ENCODE assay signal across 8 cellular contexts in genomic region chr1:145281037-145281727, GRCh38. TPM values are rescaled to one million over a fixed set of nuclear protein-coding genes. Genes with fewer than 3 reads are reported as not detected.
A peak's percentile ranks its signal among the peaks of the same experiment; 100 is the strongest.
DNase-seq lines count a peak whose midpoint lies in the region; ATAC-seq, FAIRE-seq and TF ChIP-seq lines count a peak whose summit lies in the region.
"Not testable (repeated sequence)": the region's sequence is repeated elsewhere in the genome, so short reads cannot be mapped to it uniquely, and the experiment has no call there.

No MANE protein-coding gene starts in this region.

- peak; percentile 97 for DNase-seq in A673 (ENCODE audit: low spot score)
- DNase-seq in NCI-H2171 (lab: John Stamatoyannopoulos, UW), result peak; percentile 89
- DNase-seq in UCSD-AML1 (lab: John Stamatoyannopoulos, UW; ENCODE audit: unreplicated experiment), result peak; percentile 68
- DNase-seq in K562 (ENCODE audit: extremely low read depth in 1 of 4, low spot score in 3 of 4), result peak in 2 of 4 experiments; percentile 58 to 97
- DNase-seq in iPS DF 6.9 (ENCODE audit: low read depth, low spot score), result peak; percentile 96
- DNase-seq in skeletal muscle cell (ENCODE audit: low read depth), result peak; percentile 98

- TF ChIP-seq RAD21 in K562 (CRISPR knock-in tag; conservative IDR thresholded peaks at IDR 0.05 in 1 of 2, IDR thresholded peaks at IDR 0.05 in 1 of 2), result peak in 1 of 2 experiments; percentile 52; a peak in 2 of 4 replicates

- intact Hi-C loops in A673 (cut with micrococcal nuclease; ENCODE audit: unreplicated experiment); K562 (cut with micrococcal nuclease): not testable (repeated sequence)

- TF ChIP-seq EP300 in K562 (IDR thresholded peaks at IDR 0.05; ENCODE audit: low read length), result peak; percentile 77

- H4K20me1 ChIP-seq in K562 (replicated peaks; ENCODE audit: control insufficient read depth, insufficient read depth, low read length), result not testable (repeated sequence)

- H3K27ac ChIP-seq in A673 (ENCODE audit: low read depth, low read length, poor library complexity, severe bottlenecking); iPS DF 6.9 (ENCODE audit: low read length): not testable (repeated sequence)
- peak overlapping the region; percentile 55; the same call in 2 of the 3 replicates for H3K27ac ChIP-seq in K562 (ENCODE audit: extremely low read depth, low read depth, low read length)

- H3K4me1 ChIP-seq in A673 (ENCODE audit: insufficient read depth, low read length, poor library complexity, severe bottlenecking); K562 (replicated peaks in 1 of 2; ENCODE audit: control insufficient read depth in 2 of 2, insufficient read depth in 2 of 2, low read length in 2 of 2); iPS DF 6.9 (ENCODE audit: control insufficient read depth, insufficient read depth, low read length): not testable (repeated sequence)

- TF ChIP-seq CTCF in A673 (conservative IDR thresholded peaks at IDR 0.05; ENCODE audit: low read depth, low read length), result not testable (repeated sequence)
- 0 out of 6 replicates have a peak, but pooled peaks of 1 of the 3 experiments have one; percentile 3 for TF ChIP-seq CTCF in K562 (IDR thresholded peaks at IDR 0.05 in 2 of 3, conservative IDR thresholded peaks at IDR 0.05 in 1 of 3; ENCODE audit: insufficient read depth in 2 of 3, low read depth in 1 of 3, low read length in 3 of 3)

- ATAC-seq in GM18873 (IDR thresholded peaks at IDR 0.05; ENCODE audit: low FRiP score, unreplicated experiment) (peak; percentile 83), HG03095 (IDR thresholded peaks at IDR 0.05; ENCODE audit: unreplicated experiment) (peak; percentile 80), K562 (peak; percentile 95)

- peak overlapping the region; percentile 27 for H3K4me3 ChIP-seq in A673 (ENCODE audit: low read depth, low read length, poor library complexity, severe bottlenecking)
- H3K4me3 ChIP-seq in K562; iPS DF 6.9 (ENCODE audit: low read length): not testable (repeated sequence)
- peak overlapping the region; percentile 22 for H3K4me3 ChIP-seq in skeletal muscle cell (ENCODE audit: low read depth, low read length)

- not testable (repeated sequence) for H3K27me3 ChIP-seq in A673 (replicated peaks; ENCODE audit: insufficient read depth, low read depth, low read length, poor library complexity); K562 (ENCODE audit: control insufficient read depth in 2 of 2, insufficient read depth in 2 of 2, low read length in 2 of 2); iPS DF 6.9 (ENCODE audit: control insufficient read depth, insufficient read depth, low read length)

- H2AFZ ChIP-seq in K562 (ENCODE audit: low read depth, low read length), result not testable (repeated sequence)

- H3K9me3 ChIP-seq in A673 (ENCODE audit: low read depth, low read length, poor library complexity, severe bottlenecking); K562 (replicated peaks; ENCODE audit: control insufficient read depth, insufficient read depth, low read depth, low read length); iPS DF 6.9 (ENCODE audit: control insufficient read depth, insufficient read depth, low read length): not testable (repeated sequence)

- FAIRE-seq in K562 (lab: Jason Lieb, UNC), result not testable (repeated sequence)

- not testable (repeated sequence) for H3K79me2 ChIP-seq in K562 (ENCODE audit: control insufficient read depth, insufficient read depth, low read length)

- peak overlapping the region; percentile 29; the same call in 1 of the 2 replicates for H3K4me2 ChIP-seq in K562 (ENCODE audit: insufficient read depth, low read length)

- WGBS in K562 (ENCODE audit: insufficient coverage, low coverage, missing lambda C conversion rate), result 2% methylated on average over 15 of the region's 34 CpGs
- WGBS in iPS DF 6.9 (ENCODE audit: insufficient coverage, insufficient read length), result no CpG with 5 or more reads among the region's 34 CpGs

- peak; percentile 100 for TF ChIP-seq POLR2A in K562 (conservative IDR thresholded peaks at IDR 0.05)

- BruUV-seq in A673 (replicated peaks; lab: Mats Ljungman, UMichigan) (TSS peak; percentile 98), K562 (replicated peaks; lab: Mats Ljungman, UMichigan) (TSS peak; percentile 99)

- CTCF ChIA-PET in A673 (lab: Charles Lee); K562 (lab: Yijun Ruan, JAX; ENCODE audit: low intra/inter-chr PET ratio): not testable (repeated sequence)

- POLR2A ChIA-PET in A673 (lab: Charles Lee; ENCODE audit: low non-redundant PET) (interaction anchor here (0.7 to 1.1 kb wide), 2 partner anchors 501 to 729 kb away, joined by 6 read pairs; no protein-coding TSS in a partner anchor), K562 (lab: Yijun Ruan, JAX) (interaction anchor here (1.1 kb wide), 3 partner anchors 184 to 869 kb away, joined by 3 to 7 read pairs (median 5); no protein-coding TSS in a partner anchor)

- H3K9me1 ChIP-seq in K562 (ENCODE audit: control insufficient read depth, insufficient read depth, low read length), result not testable (repeated sequence)

- H3K36me3 ChIP-seq in A673 (ENCODE audit: insufficient read depth, low read length, poor library complexity, severe bottlenecking); K562 (ENCODE audit: control insufficient read depth, insufficient read depth, low read length); iPS DF 6.9 (ENCODE audit: control insufficient read depth, insufficient read depth, low read length): not testable (repeated sequence)

- H3K9ac ChIP-seq in K562 (ENCODE audit: insufficient read depth in 1 of 2, low read depth in 2 of 2, low read length in 2 of 2), result not testable (repeated sequence)

- in situ Hi-C loops in K562 (cut with MboI), result not testable (repeated sequence)

TF ChIP-seq in K562, 482 proteins besides CTCF, POLR2A, EP300 and RAD21 (continues in another document):
- TF ChIP-seq ELF1 (tag; IDR thresholded peaks at IDR 0.05) (peak; percentile 68; the same call in 1 of the 2 replicates), ARNT (IDR thresholded peaks at IDR 0.05) (peak; percentile 98 to 99), MTA2 (IDR thresholded peaks at IDR 0.05; ENCODE audit: low read depth) (peak; percentile 57; the same call in 1 of the 2 replicates), ILK (tag; IDR thresholded peaks at IDR 0.05; ENCODE audit: borderline replicate concordance, low read depth) (peak; percentile 60; the same call in 1 of the 2 replicates), GATAD2B (IDR thresholded peaks at IDR 0.05; ENCODE audit: borderline replicate concordance) (peak; percentile 44; the same call in 1 of the 2 replicates), FOSL1 (tag; conservative IDR thresholded peaks at IDR 0.05) (peak; percentile 27; the same call in 1 of the 2 replicates), ZFPM2 (CRISPR knock-in tag; IDR thresholded peaks at IDR 0.05) (peak; percentile 98), ARID2 (IDR thresholded peaks at IDR 0.05) (peak; percentile 64; the same call in 1 of the 2 replicates), FOXK2 (conservative IDR thresholded peaks at IDR 0.05 in 1 of 2, IDR thresholded peaks at IDR 0.05 in 1 of 2; ENCODE audit: low read depth in 2 of 2) (peak; percentile 89), ZC3H11A (IDR thresholded peaks at IDR 0.05; ENCODE audit: low read depth, low read length) (peak; percentile 59; the same call in 1 of the 2 replicates), TAF1 (IDR thresholded peaks at IDR 0.05; ENCODE audit: control insufficient read depth, extremely low read depth, insufficient read depth, low read length, severe bottlenecking) (peak; percentile 38), MXI1 (IDR thresholded peaks at IDR 0.05; ENCODE audit: low read depth, low read length) (peak; percentile 44), RBM39 (optimal IDR thresholded peaks at IDR 0.05; ENCODE audit: low read depth, low read length) (peak; percentile 98)
- TF ChIP-seq, protein P1, sequence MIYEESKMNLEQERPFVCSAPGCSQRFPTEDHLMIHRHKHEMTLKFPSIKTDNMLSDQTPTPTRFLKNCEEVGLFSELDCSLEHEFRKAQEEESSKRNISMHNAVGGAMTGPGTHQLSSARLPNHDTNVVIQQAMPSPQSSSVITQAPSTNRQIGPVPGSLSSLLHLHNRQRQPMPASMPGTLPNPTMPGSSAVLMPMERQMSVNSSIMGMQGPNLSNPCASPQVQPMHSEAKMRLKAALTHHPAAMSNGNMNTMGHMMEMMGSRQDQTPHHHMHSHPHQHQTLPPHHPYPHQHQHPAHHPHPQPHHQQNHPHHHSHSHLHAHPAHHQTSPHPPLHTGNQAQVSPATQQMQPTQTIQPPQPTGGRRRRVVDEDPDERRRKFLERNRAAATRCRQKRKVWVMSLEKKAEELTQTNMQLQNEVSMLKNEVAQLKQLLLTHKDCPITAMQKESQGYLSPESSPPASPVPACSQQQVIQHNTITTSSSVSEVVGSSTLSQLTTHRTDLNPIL (CRISPR knock-in tag; IDR thresholded peaks at IDR 0.05), result peak; percentile 96
- TF ChIP-seq, protein P2, sequence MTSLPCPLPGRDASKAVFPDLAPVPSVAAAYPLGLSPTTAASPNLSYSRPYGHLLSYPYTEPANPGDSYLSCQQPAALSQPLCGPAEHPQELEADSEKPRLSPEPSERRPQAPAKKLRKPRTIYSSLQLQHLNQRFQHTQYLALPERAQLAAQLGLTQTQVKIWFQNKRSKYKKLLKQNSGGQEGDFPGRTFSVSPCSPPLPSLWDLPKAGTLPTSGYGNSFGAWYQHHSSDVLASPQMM (CRISPR knock-in tag; IDR thresholded peaks at IDR 0.05), result peak; percentile 97

RNA-seq across cellular contexts. Expression of gene PPIAL4D, which starts 39.2 kb away (rescaled TPM):
- total RNA-seq in A673 (2021) (not detected in 2 replicates), K562 (2014; rRNA removed) (not detected in 2 replicates), K562 (2014; rRNA removed; fragmentation: Illumina TruSeq; extraction: Trizol) (not detected in 2 replicates), K562 (2015; rRNA removed; fragmentation: Illumina TruSeq; extraction: Trizol) (not detected in 2 replicates), K562 (2021) (not detected in 2 replicates)
- not detected in 2 replicates for total RNA-seq in K562 (2011; cell fraction: chromatin; rRNA removed; ENCODE audit: low replicate concordance)
- not detected in 2 replicates for total RNA-seq in K562 (2011; cell fraction: nucleolus; rRNA removed)
- total RNA-seq in K562 (2011; cell fraction: nucleoplasm; rRNA removed), result not detected in 2 replicates
- polyA plus RNA-seq in K562 (2011; rRNA removed) (not detected in 2 replicates), K562 (2014; fragmentation: Illumina TruSeq; extraction: Trizol) (not detected in 2 replicates), K562 (2014; fragmentation: Nextera tagmentation; extraction: Ambion mirVana) (not detected), K562 (2014; rRNA removed) (not detected in 2 replicates)
- not detected in 2 replicates for polyA plus RNA-seq in K562 (2011; cell fraction: cytosol; rRNA removed)
- not detected in 2 replicates for polyA plus RNA-seq in K562 (2011; cell fraction: nucleus; rRNA removed)
- not detected in 2 replicates for polyA plus RNA-seq in K562 (2012)
- polyA minus RNA-seq in K562 (2011; rRNA and poly(A)+ RNA removed), result not detected in 2 replicates
- not detected in 2 replicates for polyA minus RNA-seq in K562 (2011; cell fraction: cytosol; rRNA and poly(A)+ RNA removed)
- polyA minus RNA-seq in K562 (2011; cell fraction: nucleus; rRNA and poly(A)+ RNA removed), result not detected in 2 replicates
